Comparison of ENCODE assay signal across 18 cellular contexts in genomic region chr16:85399583-85400284, GRCh38.
DNase-seq lines count a peak whose midpoint lies in the region; ATAC-seq and TF ChIP-seq lines count a peak whose summit lies in the region.
"Had no signal": no experiment of that assay in that cellular context is flagged by ENCODE, and none has a peak within 500 bp of the region (broad histone marks: within the 10 kb centered on the region; RNA-seq: fewer than 3 reads in every experiment).

No MANE protein-coding gene starts in this region.

- H3K9me3 Mint-ChIP-seq in mesothelial cell of epicardium = no peaks in the 10 kb centered on the region
- H3K9me3 Mint-ChIP-seq in T-helper 2 cell treated with Interferon-gamma antibody and Interleukin-4, amounts not matched to agents 5 μg/mL and 100 μg/mL, for 36 hours = no peaks in the 10 kb centered on the region
- H3K9me3 Mint-ChIP-seq: activated CD4-positive, alpha-beta T cell treated with anti-CD3 and anti-CD28 coated beads, Interleukin-2, amount 10 ng/mL, durations not matched to agents 7 days and 5 days; CD4-positive, CD25-positive, alpha-beta regulatory T cell had no signal

- H3K27ac ChIP-seq in body of pancreas = no peak overlapping the region
- H3K27ac ChIP-seq: gastrocnemius medialis had no signal

- H3K36me3 ChIP-seq in body of pancreas (replicated peaks in 1 of 2; ENCODE audit: insufficient read depth in 1 of 2, low read depth in 2 of 2) (no peaks in the 10 kb centered on the region), HAP-1 (replicated peaks) (no peaks in the 10 kb centered on the region)
- H3K36me3 ChIP-seq: gastrocnemius medialis, MG63 had no signal

- peaks cover 35% of the 10 kb centered on the region for H3K4me1 Mint-ChIP-seq in mesothelial cell of epicardium
- no peaks in the 10 kb centered on the region for H3K4me1 Mint-ChIP-seq in T-helper 2 cell treated with Interferon-gamma antibody and Interleukin-4, amounts not matched to agents 5 μg/mL and 100 μg/mL, for 36 hours (ENCODE audit: low read depth)
- H3K4me1 Mint-ChIP-seq: activated CD4-positive, alpha-beta T cell treated with anti-CD3 and anti-CD28 coated beads, Interleukin-2, amount 10 ng/mL, durations not matched to agents 7 days and 5 days; CD4-positive, CD25-positive, alpha-beta regulatory T cell had no signal

- WGBS in body of pancreas, 2 donors = 66 to 70% methylated on average over 14 to 23 of the region's 23 CpGs

- H3K4me3 ChIP-seq in body of pancreas = no peak overlapping the region
- no peak overlapping the region for H3K4me3 ChIP-seq in HAP-1
- H3K4me3 ChIP-seq: gastrocnemius medialis, MG63 had no signal

- DNase-seq in NCI-H1417 (lab: John Stamatoyannopoulos, UW) (peak in 2 of 3 experiments; percentile 66 to 84), NCI-H1417 treated with DMSO at 0.1 percent for 48 hours (lab: John Stamatoyannopoulos, UW) (no peak), COR-L47 (lab: John Stamatoyannopoulos, UW) (peak; percentile 68), body of pancreas (peak in 3 of 4 donors; percentile 11 to 38 (median 34)), mesothelial cell of epicardium (ENCODE audit: low spot score in 2 of 2, unreplicated experiment in 2 of 2) (peak; percentile 5 to 37), HAP-1 (ENCODE audit: low spot score in 2 of 2) (no peak)
- no peak for DNase-seq in T-helper 2 cell treated with Interferon-gamma antibody and Interleukin-4, amounts not matched to agents 5 μg/mL and 100 μg/mL, for 36 hours (ENCODE audit: low spot score)
- DNase-seq: 8988T; activated CD4-positive, alpha-beta T cell treated with anti-CD3 and anti-CD28 coated beads, Interleukin-2, amount 10 ng/mL, durations not matched to agents 7 days and 5 days; CD4-positive, CD25-positive, alpha-beta regulatory T cell; gastrocnemius medialis; GOT3; mesendoderm; MG63; NCI-H2081 treated with DMSO at 0.1 percent for 48 hours; SHP77 treated with DMSO at 0.1 percent for 48 hours; T-helper 9 cell had no signal

- in situ Hi-C loops in HAP-1 (cut with MboI; ENCODE audit: low sequenced_read_pairs) = no loop called here

- no peaks in the 10 kb centered on the region for H3K27me3 ChIP-seq in body of pancreas
- H3K27me3 ChIP-seq in HAP-1 (ENCODE audit: low read depth) = no peaks in the 10 kb centered on the region
- H3K27me3 ChIP-seq: gastrocnemius medialis, MG63 had no signal

- H3K27me3 Mint-ChIP-seq in mesothelial cell of epicardium (ENCODE audit: low read depth) = no peaks in the 10 kb centered on the region
- H3K27me3 Mint-ChIP-seq in T-helper 2 cell treated with Interferon-gamma antibody and Interleukin-4, amounts not matched to agents 5 μg/mL and 100 μg/mL, for 36 hours (ENCODE audit: low read depth) = no peaks in the 10 kb centered on the region
- H3K27me3 Mint-ChIP-seq: activated CD4-positive, alpha-beta T cell treated with anti-CD3 and anti-CD28 coated beads, Interleukin-2, amount 10 ng/mL, durations not matched to agents 7 days and 5 days; CD4-positive, CD25-positive, alpha-beta regulatory T cell had no signal

- H3K4me1 ChIP-seq in body of pancreas (peaks cover 13% of the 10 kb centered on the region), HAP-1 (peaks cover 14% of the 10 kb centered on the region)

- H3K4me3 Mint-ChIP-seq in mesothelial cell of epicardium = no peak overlapping the region
- no peak overlapping the region for H3K4me3 Mint-ChIP-seq in T-helper 2 cell treated with Interferon-gamma antibody and Interleukin-4, amounts not matched to agents 5 μg/mL and 100 μg/mL, for 36 hours
- H3K4me3 Mint-ChIP-seq: activated CD4-positive, alpha-beta T cell treated with anti-CD3 and anti-CD28 coated beads, Interleukin-2, amount 10 ng/mL, durations not matched to agents 7 days and 5 days; CD4-positive, CD25-positive, alpha-beta regulatory T cell had no signal

- no peak overlapping the region for H3K27ac Mint-ChIP-seq in mesothelial cell of epicardium
- H3K27ac Mint-ChIP-seq in T-helper 2 cell treated with Interferon-gamma antibody and Interleukin-4, amounts not matched to agents 5 μg/mL and 100 μg/mL, for 36 hours = no peak overlapping the region
- H3K27ac Mint-ChIP-seq: activated CD4-positive, alpha-beta T cell treated with anti-CD3 and anti-CD28 coated beads, Interleukin-2, amount 10 ng/mL, durations not matched to agents 7 days and 5 days; CD4-positive, CD25-positive, alpha-beta regulatory T cell had no signal

- intact Hi-C loops in body of pancreas (cut with DNase I) = no loop called here

- no peak for TF ChIP-seq POLR2A in body of pancreas (IDR thresholded peaks at IDR 0.05)

- no peaks in the 10 kb centered on the region for H3K36me3 Mint-ChIP-seq in mesothelial cell of epicardium
- no peaks in the 10 kb centered on the region for H3K36me3 Mint-ChIP-seq in T-helper 2 cell treated with Interferon-gamma antibody and Interleukin-4, amounts not matched to agents 5 μg/mL and 100 μg/mL, for 36 hours (ENCODE audit: low read depth)
- H3K36me3 Mint-ChIP-seq: CD4-positive, CD25-positive, alpha-beta regulatory T cell had no signal

- H3K9me3 ChIP-seq in body of pancreas = no peaks in the 10 kb centered on the region
- H3K9me3 ChIP-seq in HAP-1 = 0 out of 2 replicates have a peak, but pooled peaks cover 4% of the 10 kb centered on the region
- H3K9me3 ChIP-seq: gastrocnemius medialis, MG63 had no signal

- peak; percentile 30 for ATAC-seq in body of pancreas
- ATAC-seq in HG03432 (IDR thresholded peaks at IDR 0.05; ENCODE audit: unreplicated experiment) = no peak
- ATAC-seq: gastrocnemius medialis had no signal

- TF ChIP-seq CTCF in body of pancreas (IDR thresholded peaks at IDR 0.05) (no peak), mesothelial cell of epicardium (IDR thresholded peaks at IDR 0.05; ENCODE audit: unreplicated experiment) (no peak)

Comparison
In these comparisons a context has a peak if more than half of its experiments do, and no peak if none do; other contexts are left out.
1. DNase-seq: peak in NCI-H1417 (2 of 3), COR-L47 (single experiment), body of pancreas (3 of 4) and mesothelial cell of epicardium (2 of 2); none in NCI-H1417 treated with DMSO at 0.1 percent for 48 hours (single experiment), T-helper 2 cell treated with Interferon-gamma antibody and Interleukin-4, amounts not matched to agents 5 μg/mL and 100 μg/mL, for 36 hours (single experiment) and HAP-1 (0 of 2).